19 cellular contexts compared by ENCODE assay signal in the genomic region with DNA sequence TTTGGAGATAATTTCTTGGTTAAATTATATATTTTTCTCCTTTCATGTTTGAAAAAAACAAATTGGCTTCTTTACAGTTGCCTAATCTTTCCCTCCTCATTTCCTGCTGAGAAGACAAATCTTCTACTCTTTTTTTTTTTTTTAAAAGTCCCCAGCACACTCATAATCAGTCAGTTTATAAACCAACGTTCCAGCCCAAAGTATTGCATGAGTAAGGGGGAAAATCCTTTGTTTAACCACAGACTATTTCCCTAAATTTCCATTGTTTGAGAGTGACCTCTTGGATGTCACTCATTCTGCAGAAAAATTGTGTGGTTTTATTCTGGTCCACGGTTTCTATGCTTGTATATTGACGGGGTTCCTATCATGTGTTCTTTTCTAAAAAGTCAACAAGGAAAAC. TPM values are rescaled to one million over a fixed set of nuclear protein-coding genes. Genes with fewer than 3 reads are reported as not detected.
"Had no signal": no experiment of that assay in that cellular context is flagged by ENCODE, and none has a peak within 500 bp of the region (broad histone marks: within the 10 kb centered on the region; RNA-seq: fewer than 3 reads in every experiment).

No MANE protein-coding gene starts in this region.

- ATAC-seq: activated T-cell treated with anti-CD3 and anti-CD28 coated beads, Interleukin-2, amount 50 U/mL, for 4 hours; body of pancreas; T-helper 17 cell had no signal

- DNase-seq: activated CD4-positive, alpha-beta memory T cell treated with anti-CD3 and anti-CD28 coated beads for 36 hours; activated CD4-positive, alpha-beta T cell treated with anti-CD3 and anti-CD28 coated beads, Interleukin-2, amount 10 ng/mL, durations not matched to agents 7 days and 5 days; activated CD4-positive, CD25-positive, alpha-beta regulatory T cell; activated CD8-positive, alpha-beta memory T cell treated with anti-CD3 and anti-CD28 coated beads for 24 hours; activated gamma-delta T cell; activated naive CD4-positive, alpha-beta T cell treated with anti-CD3 and anti-CD28 coated beads for 36 hours; activated naive CD8-positive, alpha-beta T cell treated with anti-CD3 and anti-CD28 coated beads for 36 hours; activated T-cell treated with anti-CD3 and anti-CD28 coated beads, Interleukin-2, amount 50 U/mL, for 4 hours; body of pancreas; central memory CD4-positive, alpha-beta T cell; MM.1S; NCI-H2029 treated with DMSO at 0.1 percent for 48 hours; NCI-H345; NCI-H510A; NCI-H526 treated with DMSO at 0.1 percent for 48 hours; NCI-H82; SIG-M5; T-helper 17 cell; T-helper 9 cell had no signal

RNA-seq across cellular contexts. Expression of gene TLR4, which starts 55.1 kb away (rescaled TPM):
- total RNA-seq: activated CD4-positive, alpha-beta memory T cell treated with anti-CD3 and anti-CD28 coated beads for 36 hours; activated naive CD4-positive, alpha-beta T cell treated with anti-CD3 and anti-CD28 coated beads for 36 hours; activated naive CD8-positive, alpha-beta T cell treated with anti-CD3 and anti-CD28 coated beads for 36 hours had no signal
